Comparison of ENCODE assay signal across 8 cellular contexts in genomic region chr19:12789904-12790619, GRCh38. TPM values are rescaled to one million over a fixed set of nuclear protein-coding genes. Genes with fewer than 3 reads are reported as not detected.
DNase-seq lines count a peak whose midpoint lies in the region; ATAC-seq lines count a peak whose summit lies in the region.

No MANE protein-coding gene starts in this region.

- peak overlapping the region; percentile 86 for H4K91ac ChIP-seq in mesenchymal stem cell (ENCODE audit: low read length)

- H3K4me3 Mint-ChIP-seq in CD4-positive, CD25-positive, alpha-beta regulatory T cell: peak overlapping the region; percentile 95 to 100 (median 97)
- peak overlapping the region; percentile 95 to 98 for H3K4me3 Mint-ChIP-seq in effector memory CD8-positive, alpha-beta T cell

- H3K18ac ChIP-seq in mesenchymal stem cell (ENCODE audit: low read depth in 1 of 2, low read length in 2 of 2): peak overlapping the region; percentile 96 to 97

- H3K27ac Mint-ChIP-seq in CD4-positive, CD25-positive, alpha-beta regulatory T cell: peak overlapping the region; percentile 99 to 100 (median 99)
- peak overlapping the region; percentile 98 to 100 for H3K27ac Mint-ChIP-seq in effector memory CD8-positive, alpha-beta T cell

- peak overlapping the region in 1 of 2 experiments; percentile 71 for H3K23ac ChIP-seq in mesenchymal stem cell (ENCODE audit: low read length in 2 of 2)

- H3K79me1 ChIP-seq in mesenchymal stem cell (replicated peaks; ENCODE audit: low read length, poor library complexity, severe bottlenecking): no peaks in the 10 kb centered on the region

- H3K4me2 ChIP-seq in mesenchymal stem cell (ENCODE audit: low read length, poor library complexity, severe bottlenecking): peak overlapping the region; percentile 91

- H2AK5ac ChIP-seq in mesenchymal stem cell (ENCODE audit: low read length, severe bottlenecking): no peak overlapping the region

- H3K27me3 ChIP-seq in CD4-positive, CD25-positive, alpha-beta regulatory T cell (ENCODE audit: control insufficient read depth, insufficient read depth, low read length): no peaks in the 10 kb centered on the region
- no peaks in the 10 kb centered on the region for H3K27me3 ChIP-seq in mesenchymal stem cell (ENCODE audit: control insufficient read depth in 1 of 2, insufficient read depth in 1 of 2, low read length in 2 of 2)

- peak overlapping the region; percentile 92 to 96 for H2BK12ac ChIP-seq in mesenchymal stem cell (ENCODE audit: low read length in 2 of 2)

- H4K8ac ChIP-seq in mesenchymal stem cell (ENCODE audit: low read length): peak overlapping the region; percentile 94

- no peaks in the 10 kb centered on the region for H3K36me3 Mint-ChIP-seq in CD4-positive, CD25-positive, alpha-beta regulatory T cell
- peaks cover 59% of the 10 kb centered on the region for H3K36me3 Mint-ChIP-seq in effector memory CD8-positive, alpha-beta T cell (ENCODE audit: insufficient read depth)

- H3K4me1 ChIP-seq in CD4-positive, CD25-positive, alpha-beta regulatory T cell (ENCODE audit: control insufficient read depth, insufficient read depth, low read length, poor library complexity, severe bottlenecking): peaks cover 61% of the 10 kb centered on the region
- H3K4me1 ChIP-seq in mesenchymal stem cell (ENCODE audit: control insufficient read depth, insufficient read depth, low read depth, low read length): peaks cover 42% of the 10 kb centered on the region

- H3K14ac ChIP-seq in mesenchymal stem cell (ENCODE audit: low read length in 2 of 2): peak overlapping the region; percentile 47 to 62

- peak overlapping the region; percentile 81 to 96 for H3K4ac ChIP-seq in mesenchymal stem cell (ENCODE audit: low read depth in 1 of 2, low read length in 2 of 2)

- H3K27ac ChIP-seq in CD4-positive, CD25-positive, alpha-beta regulatory T cell (ENCODE audit: insufficient read depth, low read length, poor library complexity, severe bottlenecking): peak overlapping the region; percentile 100
- peak overlapping the region; percentile 91 for H3K27ac ChIP-seq in mesenchymal stem cell (ENCODE audit: low read length, poor library complexity, severe bottlenecking)

- H2BK5ac ChIP-seq in mesenchymal stem cell (ENCODE audit: low read depth, low read length, poor library complexity, severe bottlenecking): peak overlapping the region; percentile 48

- WGBS in mesenchymal stem cell: under 1% methylated on average over 56 of the region's 56 CpGs

- peak overlapping the region; percentile 30 for H2AFZ ChIP-seq in mesenchymal stem cell (ENCODE audit: low read depth, low read length)

- peak overlapping the region; percentile 90 for H3K9ac ChIP-seq in mesenchymal stem cell (ENCODE audit: low read length)

- peak; percentile 33 to 45 for ATAC-seq in CD4-positive, CD25-positive, alpha-beta regulatory T cell (ENCODE audit: low read depth in 2 of 2)
- ATAC-seq in GM19455 (IDR thresholded peaks at IDR 0.05; ENCODE audit: unreplicated experiment) (peak; percentile 37), HG03565 (IDR thresholded peaks at IDR 0.05; ENCODE audit: unreplicated experiment) (peak; percentile 32)
- peak; percentile 45 for ATAC-seq in effector memory CD8-positive, alpha-beta T cell (replicated peaks)

- peak overlapping the region; percentile 87 for H2BK15ac ChIP-seq in mesenchymal stem cell (ENCODE audit: low read depth, poor library complexity, severe bottlenecking)

- no peaks in the 10 kb centered on the region for H3K9me3 ChIP-seq in CD4-positive, CD25-positive, alpha-beta regulatory T cell (ENCODE audit: control insufficient read depth in 2 of 2, low read length in 2 of 2)
- H3K9me3 ChIP-seq in mesenchymal stem cell (ENCODE audit: control insufficient read depth, low read length): no peaks in the 10 kb centered on the region

- H3K9me3 Mint-ChIP-seq in CD4-positive, CD25-positive, alpha-beta regulatory T cell: peaks cover 0 to 14% (median 0%) of the 10 kb centered on the region in 7 donors
- H3K9me3 Mint-ChIP-seq in effector memory CD8-positive, alpha-beta T cell: no peaks in the 10 kb centered on the region

- peak overlapping the region; percentile 89 for H3K4me3 ChIP-seq in CD4-positive, CD25-positive, alpha-beta regulatory T cell (ENCODE audit: low read depth, low read length)
- H3K4me3 ChIP-seq in mesenchymal stem cell (ENCODE audit: insufficient read depth in 1 of 2, low read depth in 1 of 2, low read length in 2 of 2): peak overlapping the region; percentile 50 to 99

- peaks cover 27% of the 10 kb centered on the region for H3K27me3 Mint-ChIP-seq in CD4-positive, CD25-positive, alpha-beta regulatory T cell
- no peaks in the 10 kb centered on the region for H3K27me3 Mint-ChIP-seq in effector memory CD8-positive, alpha-beta T cell

- peak; percentile 89 to 97 (median 91) for DNase-seq in CD4-positive, CD25-positive, alpha-beta regulatory T cell
- peak; percentile 97 for DNase-seq in NK-92 treated with Interleukin-12 subunit alpha and Interleukin-12 subunit beta, amount 100 ng/mL, for 24 hours (lab: John Stamatoyannopoulos, UW)
- DNase-seq in activated CD8-positive, alpha-beta memory T cell treated with anti-CD3 and anti-CD28 coated beads for 48 hours (ENCODE audit: low read depth in 2 of 3, low spot score in 2 of 3): peak; percentile 91 to 97 (median 93)
- DNase-seq in effector memory CD8-positive, alpha-beta T cell: peak; percentile 89 to 93 (median 93)
- peak; percentile 98 for DNase-seq in mesenchymal stem cell
- DNase-seq in stimulated activated CD8-positive, alpha-beta memory T cell treated with anti-CD3 and anti-CD28 coated beads, Interleukin-12 subunit alpha, Interleukin-12 subunit beta, amount 100 ng/mL, for 24 hours (ENCODE audit: extremely low read depth): peak; percentile 82

- no peaks in the 10 kb centered on the region for H3K36me3 ChIP-seq in CD4-positive, CD25-positive, alpha-beta regulatory T cell (ENCODE audit: control insufficient read depth, insufficient read depth, low read length)
- H3K36me3 ChIP-seq in mesenchymal stem cell (ENCODE audit: control insufficient read depth in 1 of 2, insufficient read depth in 2 of 2, low read depth in 1 of 2, low read length in 2 of 2): peaks cover 0 to 3% of the 10 kb centered on the region in 2 experiments

- peaks cover 9 to 37% (median 21%) of the 10 kb centered on the region in 4 donors for H3K4me1 Mint-ChIP-seq in CD4-positive, CD25-positive, alpha-beta regulatory T cell
- peaks cover 22 to 26% of the 10 kb centered on the region in 2 donors for H3K4me1 Mint-ChIP-seq in effector memory CD8-positive, alpha-beta T cell (ENCODE audit: low read depth in 2 of 2)

- peak overlapping the region; percentile 100 for H2BK120ac ChIP-seq in mesenchymal stem cell (ENCODE audit: low read depth, low read length)

RNA-seq across cellular contexts. Expression of gene JUNB, which starts 1.2 kb away (rescaled TPM):
- 2,802 TPM for total RNA-seq in CD4-positive, CD25-positive, alpha-beta regulatory T cell
- polyA plus RNA-seq in CD4-positive, CD25-positive, alpha-beta regulatory T cell: 100 to 1,000 TPM; 582 to 986 (median 765) TPM
- polyA plus RNA-seq in mesenchymal stem cell (2013, experiment 1 of 2): 273 TPM
- 264 TPM for polyA plus RNA-seq in mesenchymal stem cell (2013, experiment 2 of 2)

RNA-seq across cellular contexts. Expression of gene PRDX2, which starts 11.5 kb away (rescaled TPM):
- 74.0 TPM for total RNA-seq in CD4-positive, CD25-positive, alpha-beta regulatory T cell
- polyA plus RNA-seq in CD4-positive, CD25-positive, alpha-beta regulatory T cell: 100 to 1,000 TPM; 326 to 380 (median 341) TPM
- polyA plus RNA-seq in mesenchymal stem cell (2013, experiment 1 of 2): 139 TPM
- 142 TPM for polyA plus RNA-seq in mesenchymal stem cell (2013, experiment 2 of 2)

RNA-seq across cellular contexts. Expression of gene THSD8, which starts 11.8 kb away (rescaled TPM):
- 2.8 TPM for total RNA-seq in CD4-positive, CD25-positive, alpha-beta regulatory T cell
- 10 to 100 TPM in 1 of 4 donors, 1 to 10 TPM in 1, under 1 TPM in 1, not detected in 1; 0.66 to 13.9 (median 4.8) TPM for polyA plus RNA-seq in CD4-positive, CD25-positive, alpha-beta regulatory T cell
- polyA plus RNA-seq in mesenchymal stem cell (2013, experiment 1 of 2): 4.3 TPM
- polyA plus RNA-seq in mesenchymal stem cell (2013, experiment 2 of 2): 4.1 TPM

RNA-seq across cellular contexts. Expression of gene HOOK2, which starts 14.7 kb away (rescaled TPM):
- total RNA-seq in CD4-positive, CD25-positive, alpha-beta regulatory T cell: 16.9 TPM
- polyA plus RNA-seq in CD4-positive, CD25-positive, alpha-beta regulatory T cell: 1 to 10 TPM in 3 of 4 donors, under 1 TPM in 1; 0.24 to 1.9 (median 1.6) TPM
- polyA plus RNA-seq in mesenchymal stem cell (2013, experiment 1 of 2): 10.8 TPM
- polyA plus RNA-seq in mesenchymal stem cell (2013, experiment 2 of 2): 10.4 TPM

RNA-seq across cellular contexts. Expression of gene RNASEH2A, which starts 16.3 kb away (rescaled TPM):
- total RNA-seq in CD4-positive, CD25-positive, alpha-beta regulatory T cell: 4.7 TPM
- 10 to 100 TPM; 18.7 to 27.5 (median 23.4) TPM for polyA plus RNA-seq in CD4-positive, CD25-positive, alpha-beta regulatory T cell
- 2.8 TPM for polyA plus RNA-seq in mesenchymal stem cell (2013, experiment 1 of 2)
- polyA plus RNA-seq in mesenchymal stem cell (2013, experiment 2 of 2): 2.9 TPM

Comparison
In these comparisons a context has a peak if more than half of its experiments do, and no peak if none do; other contexts are left out.
1. Peak in every context shown above with its lines: DNase-seq, ATAC-seq, H3K4me3 ChIP-seq and H3K27ac ChIP-seq.